In genomic region chr16:67030221-67030962, GRCh38 we compare ENCODE assay signal across 8 cellular contexts. TPM values are rescaled to one million over a fixed set of nuclear protein-coding genes. Genes with fewer than 3 reads are reported as not detected.
DNase-seq lines count a peak whose midpoint lies in the region; ATAC-seq and TF ChIP-seq lines count a peak whose summit lies in the region.

No MANE protein-coding gene starts in this region.

- H3K9me3 ChIP-seq in left lung (no peaks in the 10 kb centered on the region), thoracic aorta (no peaks in the 10 kb centered on the region)

- TF ChIP-seq CTCF in left lung (IDR thresholded peaks at IDR 0.05) (no peak), thoracic aorta (IDR thresholded peaks at IDR 0.05) (no peak)

- peaks cover 47% of the 10 kb centered on the region for H3K36me3 Mint-ChIP-seq in activated CD4-positive, alpha-beta T cell treated with anti-CD3 and anti-CD28 coated beads, Interleukin-2, amount 10 ng/mL, durations not matched to agents 24 days and 14 days (ENCODE audit: low read depth)
- peaks cover 37% of the 10 kb centered on the region for H3K36me3 Mint-ChIP-seq in activated naive CD8-positive, alpha-beta T cell treated with anti-CD3 and anti-CD28 coated beads, Interleukin-2, amount 50 U/mL, for 24 hours (ENCODE audit: low read depth)

- intact Hi-C loops in activated CD4-positive, alpha-beta T cell treated with anti-CD3 and anti-CD28 coated beads, Interleukin-2, amount 10 ng/mL, durations not matched to agents 24 days and 14 days (cut with micrococcal nuclease): loop anchor here (1.0 to 5.0 kb wide), 2 partner anchors 26 to 77 kb away; partner anchors contain the start of gene PHAF1
- intact Hi-C loops in left lung (cut with DNase I): no loop called here

- peaks cover 52% of the 10 kb centered on the region for H3K4me1 Mint-ChIP-seq in activated CD4-positive, alpha-beta T cell treated with anti-CD3 and anti-CD28 coated beads, Interleukin-2, amount 10 ng/mL, durations not matched to agents 24 days and 14 days
- peaks cover 51% of the 10 kb centered on the region for H3K4me1 Mint-ChIP-seq in activated naive CD8-positive, alpha-beta T cell treated with anti-CD3 and anti-CD28 coated beads, Interleukin-2, amount 50 U/mL, for 24 hours

- peak overlapping the region; percentile 96 for H3K4me3 Mint-ChIP-seq in activated CD4-positive, alpha-beta T cell treated with anti-CD3 and anti-CD28 coated beads, Interleukin-2, amount 10 ng/mL, durations not matched to agents 24 days and 14 days
- H3K4me3 Mint-ChIP-seq in activated naive CD8-positive, alpha-beta T cell treated with anti-CD3 and anti-CD28 coated beads, Interleukin-2, amount 50 U/mL, for 24 hours: peak overlapping the region; percentile 88

- H3K27ac Mint-ChIP-seq in activated CD4-positive, alpha-beta T cell treated with anti-CD3 and anti-CD28 coated beads, Interleukin-2, amount 10 ng/mL, durations not matched to agents 24 days and 14 days: peak overlapping the region; percentile 92
- peak overlapping the region; percentile 81 for H3K27ac Mint-ChIP-seq in activated naive CD8-positive, alpha-beta T cell treated with anti-CD3 and anti-CD28 coated beads, Interleukin-2, amount 50 U/mL, for 24 hours

- H3K27me3 ChIP-seq in left lung: no peaks in the 10 kb centered on the region
- no peaks in the 10 kb centered on the region for H3K27me3 ChIP-seq in thoracic aorta (replicated peaks; ENCODE audit: insufficient read depth)

- peak overlapping the region; percentile 96 to 98 for H3K27ac ChIP-seq in left lung
- peak overlapping the region; percentile 94 to 98 for H3K27ac ChIP-seq in thoracic aorta

- no peak for ATAC-seq in activated naive CD8-positive, alpha-beta T cell treated with anti-CD3 and anti-CD28 coated beads, Interleukin-2, amount 50 U/mL, for 24 hours
- ATAC-seq in left lung (no peak), thoracic aorta (ENCODE audit: insufficient number of reproducible peaks, low FRiP score, low read depth) (no peak), GM19351 (IDR thresholded peaks at IDR 0.05; ENCODE audit: unreplicated experiment) (no peak), GM19397 (IDR thresholded peaks at IDR 0.05; ENCODE audit: unreplicated experiment) (no peak)

- H3K4me1 ChIP-seq in left lung: peaks cover 20 to 51% of the 10 kb centered on the region in 2 donors
- peaks cover 17 to 45% of the 10 kb centered on the region in 2 donors for H3K4me1 ChIP-seq in thoracic aorta (ENCODE audit: control insufficient read depth in 1 of 2, low read depth in 2 of 2)

- no peaks in the 10 kb centered on the region for H3K27me3 Mint-ChIP-seq in activated CD4-positive, alpha-beta T cell treated with anti-CD3 and anti-CD28 coated beads, Interleukin-2, amount 10 ng/mL, durations not matched to agents 24 days and 14 days
- H3K27me3 Mint-ChIP-seq in activated naive CD8-positive, alpha-beta T cell treated with anti-CD3 and anti-CD28 coated beads, Interleukin-2, amount 50 U/mL, for 24 hours: no peaks in the 10 kb centered on the region

- H3K36me3 ChIP-seq in left lung (peaks cover 0 to 14% of the 10 kb centered on the region in 2 donors), thoracic aorta (peaks cover 8% of the 10 kb centered on the region)

- DNase-seq in activated CD4-positive, alpha-beta T cell treated with anti-CD3 and anti-CD28 coated beads, Interleukin-2, amount 10 ng/mL, durations not matched to agents 24 days and 14 days: no peak
- DNase-seq in activated CD4-positive, alpha-beta T cell treated with anti-CD3 and anti-CD28 coated beads, Interleukin-2, amount 50 U/mL, for 48 hours: no peak
- DNase-seq in activated naive CD8-positive, alpha-beta T cell treated with anti-CD3 and anti-CD28 coated beads, Interleukin-2, amount 50 U/mL, for 24 hours: no peak
- DNase-seq in left lung: no peak
- no peak for DNase-seq in thoracic aorta (ENCODE audit: low spot score)
- DNase-seq in GM19240 (ENCODE audit: insufficient read length, low spot score): no peak

- no peaks in the 10 kb centered on the region for H3K9me3 Mint-ChIP-seq in activated CD4-positive, alpha-beta T cell treated with anti-CD3 and anti-CD28 coated beads, Interleukin-2, amount 10 ng/mL, durations not matched to agents 24 days and 14 days
- H3K9me3 Mint-ChIP-seq in activated naive CD8-positive, alpha-beta T cell treated with anti-CD3 and anti-CD28 coated beads, Interleukin-2, amount 50 U/mL, for 24 hours: no peaks in the 10 kb centered on the region

- H3K4me3 ChIP-seq in left lung: peak overlapping the region; percentile 61 to 96
- peak overlapping the region; percentile 89 for H3K4me3 ChIP-seq in thoracic aorta

RNA-seq across cellular contexts. Expression of gene CBFB, which starts 1.4 kb away (rescaled TPM):
- total RNA-seq in activated CD4-positive, alpha-beta T cell treated with anti-CD3 and anti-CD28 coated beads, Interleukin-2, amount 10 ng/mL, durations not matched to agents 24 days and 14 days: 163 and 172 TPM in 2 replicates
- 10 to 100 TPM; 46.8 to 47.6 TPM for total RNA-seq in left lung
- total RNA-seq in thoracic aorta: 10 to 100 TPM; 28.3 to 79.7 TPM

RNA-seq across cellular contexts. Expression of gene CES4A, which starts 42.0 kb away (rescaled TPM):
- 27.0 and 27.5 TPM in 2 replicates for total RNA-seq in activated CD4-positive, alpha-beta T cell treated with anti-CD3 and anti-CD28 coated beads, Interleukin-2, amount 10 ng/mL, durations not matched to agents 24 days and 14 days
- total RNA-seq in left lung: 10 to 100 TPM in 1 of 2 donors, 1 to 10 TPM in 1; 9.3 to 14.3 TPM
- 1 to 10 TPM; 7.4 to 9.5 TPM for total RNA-seq in thoracic aorta
